ENCODE assay signal across 14 cellular contexts in genomic region chr3:53156368-53156834, GRCh38. TPM values are rescaled to one million over a fixed set of nuclear protein-coding genes. Genes with fewer than 3 reads are reported as not detected.
A peak's percentile ranks its signal among the peaks of the same experiment; 100 is the strongest.
DNase-seq lines count a peak whose midpoint lies in the region; ATAC-seq and TF ChIP-seq lines count a peak whose summit lies in the region.
"Had no signal": no experiment of that assay in that cellular context is flagged by ENCODE, and none has a peak within 500 bp of the region (broad histone marks: within the 10 kb centered on the region; RNA-seq: fewer than 3 reads in every experiment).

No MANE protein-coding gene starts in this region.

- no peaks in the 10 kb centered on the region for H3K79me1 ChIP-seq in H9 (ENCODE audit: insufficient read depth, low read depth, low read length, poor library complexity, severe bottlenecking)

- peak overlapping the region; percentile 1 for H3K4me2 ChIP-seq in H9 (ENCODE audit: insufficient read depth, insufficient read length, low read length)

- H3K4me3 ChIP-seq in stomach (peak overlapping the region in 1 of 4 donors; percentile 5), SJCRH30 (no peak overlapping the region), esophagus squamous epithelium (peak overlapping the region in 1 of 4 donors; percentile 32)
- H3K4me3 ChIP-seq: MG63 had no signal

- H3K4me1 Mint-ChIP-seq in H9 = peaks cover 24 to 39% of the 10 kb centered on the region in 2 experiments

- H3K18ac ChIP-seq in H9 (ENCODE audit: insufficient read length, low read depth, low read length) = no peak overlapping the region

- TF ChIP-seq CTCF in H9 (conservative IDR thresholded peaks at IDR 0.05) = no peak
- TF ChIP-seq CTCF in stomach (IDR thresholded peaks at IDR 0.05) = no peak
- TF ChIP-seq CTCF in esophagus squamous epithelium (IDR thresholded peaks at IDR 0.05) = no peak

- H3K56ac ChIP-seq in H9 (ENCODE audit: insufficient read length, low read depth, low read length) = no peak overlapping the region

- no peak overlapping the region for H3T11ph ChIP-seq in H9 (ENCODE audit: low read length)

- H3K9ac ChIP-seq in H9 (ENCODE audit: extremely low read depth, insufficient read length, low read length) = no peak overlapping the region

- H3K9me3 ChIP-seq in H9 (ENCODE audit: control insufficient read depth, low read depth, low read length) (no peaks in the 10 kb centered on the region), stomach (no peaks in the 10 kb centered on the region), SJCRH30 (replicated peaks) (no peaks in the 10 kb centered on the region), esophagus squamous epithelium (no peaks in the 10 kb centered on the region)
- H3K9me3 ChIP-seq: MG63 had no signal

- H3K27ac Mint-ChIP-seq in H9 = no peak overlapping the region
- H3K27ac Mint-ChIP-seq: activated CD4-positive, alpha-beta T cell treated with anti-CD3 and anti-CD28 coated beads, Interleukin-2, amount 10 ng/mL, durations not matched to agents 7 days and 5 days; T-helper 1 cell treated with Interleukin-12 subunit alpha and Interleukin-12 subunit beta and Interleukin-4 antibody, amounts not matched to agents 30 μg/mL and 1 μg/mL, for 36 hours had no signal

- H2BK120ac ChIP-seq in H9 (ENCODE audit: low read depth, low read length, poor library complexity, severe bottlenecking) = no peak overlapping the region

- H3K27me3 Mint-ChIP-seq in H9 (ENCODE audit: low read depth) = peaks cover 15% of the 10 kb centered on the region

- no peak for ATAC-seq in Right ventricle myocardium superior (ENCODE audit: poor library complexity)

- no peak overlapping the region for H3K4ac ChIP-seq in H9 (ENCODE audit: low read depth, low read length)

- TF ChIP-seq EP300 in stomach (IDR thresholded peaks at IDR 0.05) = no peak

- no peak overlapping the region for H2AFZ ChIP-seq in H9 (ENCODE audit: low read length)

- H4K20me1 ChIP-seq in H9 (ENCODE audit: control insufficient read depth, insufficient read depth, insufficient read length) = no peaks in the 10 kb centered on the region

- DNase-seq in H9 (peak; percentile 56), SW480 (ENCODE audit: low spot score) (peak; percentile 21), iPS-NIHi11 (ENCODE audit: low spot score) (peak; percentile 67), stomach (no peak), Right ventricle myocardium superior (no peak), SJCRH30 (no peak), esophagus squamous epithelium (lab: John Stamatoyannopoulos, UW) (no peak)
- DNase-seq: activated CD4-positive, alpha-beta T cell treated with anti-CD3 and anti-CD28 coated beads, Interleukin-2, amount 10 ng/mL, durations not matched to agents 7 days and 5 days; dorsolateral prefrontal cortex; MG63; NCI-H2227 treated with DMSO at 0.1 percent for 48 hours; stimulated activated CD4-positive, alpha-beta T cell treated with anti-CD3 and anti-CD28 coated beads, Interleukin-2, amount 100 ng/mL, for 48 hours had no signal

- H3K27ac ChIP-seq in H9 (ENCODE audit: insufficient read length, low read depth, low read length) (no peak overlapping the region), stomach (peak overlapping the region; percentile 91 to 96 (median 95)), SJCRH30 (no peak overlapping the region), esophagus squamous epithelium (peak overlapping the region in 1 of 4 donors; percentile 39)

- no peak overlapping the region for H3K23ac ChIP-seq in H9 (ENCODE audit: insufficient read length, low read depth, low read length)

- H2BK20ac ChIP-seq in H9 (ENCODE audit: low read depth, low read length, poor library complexity, severe bottlenecking) = no peak overlapping the region

- H3K23me2 ChIP-seq in H9 (ENCODE audit: insufficient read length, low read depth, low read length, poor library complexity, severe bottlenecking) = peaks cover 4% of the 10 kb centered on the region

- no peak overlapping the region for H4K91ac ChIP-seq in H9 (ENCODE audit: insufficient read length, low read depth, low read length)

- H4K5ac ChIP-seq in H9 (ENCODE audit: insufficient read length, low read depth, low read length) = no peak overlapping the region

- no peaks in the 10 kb centered on the region for H3K36me3 ChIP-seq in stomach
- no peaks in the 10 kb centered on the region for H3K36me3 ChIP-seq in SJCRH30
- no peaks in the 10 kb centered on the region for H3K36me3 ChIP-seq in esophagus squamous epithelium
- H3K36me3 ChIP-seq: MG63 had no signal

- H2BK5ac ChIP-seq in H9 (ENCODE audit: insufficient read length, low read length) = no peak overlapping the region

- H3K27me3 ChIP-seq in H9 (ENCODE audit: insufficient read depth, low read length) = no peaks in the 10 kb centered on the region
- H3K27me3 ChIP-seq in stomach = peaks cover 0 to 22% (median 6%) of the 10 kb centered on the region in 3 donors
- H3K27me3 ChIP-seq in SJCRH30 = 0 out of 2 replicates have a peak, but pooled peaks cover 4% of the 10 kb centered on the region
- H3K27me3 ChIP-seq in esophagus squamous epithelium = peaks cover 0 to 20% (median 0%) of the 10 kb centered on the region in 4 donors
- H3K27me3 ChIP-seq: MG63 had no signal

- H4K8ac ChIP-seq in H9 (replicated peaks; ENCODE audit: insufficient read length, low read depth, low read length) = no peak overlapping the region

- WGBS in H9 (ENCODE audit: extremely low coverage, insufficient read length, low lambda C conversion rate) = no CpG with 5 or more reads among the region's 36 CpGs
- 4 to 13% (median 10%) methylated on average over 16 to 36 of the region's 36 CpGs for WGBS in stomach, 5 donors
- 12 to 18% methylated on average over 6 to 7 of the region's 36 CpGs for WGBS in esophagus squamous epithelium, 2 donors

- peaks cover 9% of the 10 kb centered on the region; the same call in 1 of the 2 replicates for H3K4me1 ChIP-seq in H9 (ENCODE audit: insufficient read depth, low read length)
- H3K4me1 ChIP-seq in stomach = peaks cover 64 to 94% (median 88%) of the 10 kb centered on the region in 4 donors
- H3K4me1 ChIP-seq in SJCRH30 = peaks cover 6% of the 10 kb centered on the region; the same call in 1 of the 2 replicates
- H3K4me1 ChIP-seq in esophagus squamous epithelium = peaks cover 29 to 72% (median 37%) of the 10 kb centered on the region in 3 donors

- H3K4me3 Mint-ChIP-seq in H9 = peak overlapping the region in 1 of 2 experiments; percentile 38; a peak in 2 of 5 replicates
- H3K4me3 Mint-ChIP-seq: activated CD4-positive, alpha-beta T cell treated with anti-CD3 and anti-CD28 coated beads, Interleukin-2, amount 10 ng/mL, durations not matched to agents 7 days and 5 days; T-helper 1 cell treated with Interleukin-12 subunit alpha and Interleukin-12 subunit beta and Interleukin-4 antibody, amounts not matched to agents 30 μg/mL and 1 μg/mL, for 36 hours had no signal

- no peak overlapping the region for H3K14ac ChIP-seq in H9 (ENCODE audit: insufficient read depth, low read length)

- no peak overlapping the region for H2BK15ac ChIP-seq in H9 (ENCODE audit: low read depth, low read length)

- no peaks in the 10 kb centered on the region for H3K79me2 ChIP-seq in H9 (ENCODE audit: insufficient read depth, low read length)

- TF ChIP-seq POLR2A in stomach (IDR thresholded peaks at IDR 0.05) (no peak), esophagus squamous epithelium (IDR thresholded peaks at IDR 0.05) (no peak)

- no peak overlapping the region for H2AK5ac ChIP-seq in H9 (ENCODE audit: insufficient read length, low read length)

- no peaks in the 10 kb centered on the region for H3K36me3 Mint-ChIP-seq in H9 (ENCODE audit: insufficient read depth in 1 of 3, low read depth in 3 of 3)
- H3K36me3 Mint-ChIP-seq: CD14-positive monocyte had no signal

- H3K9me3 Mint-ChIP-seq in H9 = no peaks in the 10 kb centered on the region
- H3K9me3 Mint-ChIP-seq: activated CD4-positive, alpha-beta T cell treated with anti-CD3 and anti-CD28 coated beads, Interleukin-2, amount 10 ng/mL, durations not matched to agents 7 days and 5 days; T-helper 1 cell treated with Interleukin-12 subunit alpha and Interleukin-12 subunit beta and Interleukin-4 antibody, amounts not matched to agents 30 μg/mL and 1 μg/mL, for 36 hours had no signal

- no peak overlapping the region for H2BK12ac ChIP-seq in H9 (ENCODE audit: insufficient read length, low read depth, low read length)

- intact Hi-C loops in stomach (cut with DNase I; ENCODE audit: low total_unique reads) (no loop called here), Right ventricle myocardium superior (cut with DNase I) (no loop called here), esophagus squamous epithelium (cut with DNase I) (no loop called here)

RNA-seq across cellular contexts. Expression of gene PRKCD, which starts 4.6 kb away (rescaled TPM):
- total RNA-seq in H9 (2021) = 23.7 and 24.9 TPM in 2 replicates
- total RNA-seq in stomach = 100 to 1,000 TPM in 1 of 5 donors, 10 to 100 TPM in 4; 15.6 to 117 (median 37.9) TPM
- polyA plus RNA-seq in stomach = 10 to 100 TPM; 20.5 to 56.1 (median 36.4) TPM
- total RNA-seq in Right ventricle myocardium superior = 15.3 TPM
- 4.1 and 4.6 TPM in 2 replicates for total RNA-seq in SJCRH30 (2014; rRNA removed; shearing (Covaris generic))
- 10 to 100 TPM in 3 of 4 donors, 1 to 10 TPM in 1; 8.8 to 21.5 (median 20.1) TPM for total RNA-seq in esophagus squamous epithelium

RNA-seq across cellular contexts. Expression of gene RFT1, which starts 26.2 kb away (rescaled TPM):
- total RNA-seq in H9 (2021) (24.1 and 26.2 TPM in 2 replicates), stomach (10 to 100 TPM in 2 of 5 donors, 1 to 10 TPM in 2, not detected in 1; 7.0 to 16.8 (median 12.1) TPM), Right ventricle myocardium superior (9.8 TPM), esophagus squamous epithelium (10 to 100 TPM in 3 of 4 donors, 1 to 10 TPM in 1; 4.9 to 18.2 (median 12.8) TPM)
- 1 to 10 TPM; 3.3 to 7.9 (median 3.7) TPM for polyA plus RNA-seq in stomach
- 20.6 and 22.0 TPM in 2 replicates for total RNA-seq in SJCRH30 (2014; rRNA removed; shearing (Covaris generic))

Comparison
In these comparisons a context has a peak if more than half of its experiments do, and no peak if none do; other contexts are left out.
1. DNase-seq: peak in H9 (single experiment), SW480 (single experiment) and iPS-NIHi11 (single experiment); none in stomach (single experiment), Right ventricle myocardium superior (single experiment), SJCRH30 (0 of 2) and esophagus squamous epithelium (single experiment).
2. H3K27ac ChIP-seq: peak in stomach (5 of 5); none in H9 (single experiment) and SJCRH30 (single experiment).